ENCODE assay signal across 1 cellular context in genomic region chr11:66336234-66337102, GRCh38.
TF ChIP-seq lines count a peak whose summit lies in the region.

RIN1 (minus strand) TSS chr11:66336434; CDS start chr11:66336402, 32 bp downstream.

TF ChIP-seq in HepG2, 621 proteins besides CTCF, POLR2A, EP300 and RAD21 (continued from another document and continues in another):
- TF ChIP-seq HNF1A (IDR thresholded peaks at IDR 0.05; ENCODE audit: low read depth), result no peak
- TF ChIP-seq HNF1A (CRISPR knock-in tag; IDR thresholded peaks at IDR 0.05; ENCODE audit: borderline replicate concordance), result peak; percentile 63; the same call in 1 of the 2 replicates
- TF ChIP-seq ZNF501 (CRISPR knock-in tag; IDR thresholded peaks at IDR 0.05), result peak; percentile 94
- TF ChIP-seq ZNF788 (CRISPR knock-in tag; IDR thresholded peaks at IDR 0.05; ENCODE audit: borderline replicate concordance), result peak; percentile 86; the same call in 1 of the 2 replicates
- TF ChIP-seq ZNF354B (CRISPR knock-in tag; IDR thresholded peaks at IDR 0.05), result no peak
- TF ChIP-seq SPEN (CRISPR knock-in tag; IDR thresholded peaks at IDR 0.05; ENCODE audit: low read depth), result peak; percentile 48; the same call in 1 of the 2 replicates
- TF ChIP-seq FOXP4 (CRISPR knock-in tag; IDR thresholded peaks at IDR 0.05), result peak; percentile 60
- no peak for TF ChIP-seq NR3C1 (CRISPR knock-in tag; IDR thresholded peaks at IDR 0.05)
- peak; percentile 81 for TF ChIP-seq ZNF205 (CRISPR knock-in tag; IDR thresholded peaks at IDR 0.05)
- TF ChIP-seq ASH2L (IDR thresholded peaks at IDR 0.05; ENCODE audit: insufficient read length, low read depth, low read length), result peak; percentile 90
- peak; percentile 80; the same call in 1 of the 2 replicates for TF ChIP-seq ZNF710 (CRISPR knock-in tag; IDR thresholded peaks at IDR 0.05; ENCODE audit: borderline replicate concordance)
- 0 out of 2 replicates have a peak, but pooled peaks have one; percentile 36 for TF ChIP-seq MZF1 (CRISPR knock-in tag; IDR thresholded peaks at IDR 0.05; ENCODE audit: borderline replicate concordance)
- TF ChIP-seq ZNF18 (CRISPR knock-in tag; IDR thresholded peaks at IDR 0.05; ENCODE audit: insufficient replicate concordance), result no peak
- TF ChIP-seq JUNB (CRISPR knock-in tag; IDR thresholded peaks at IDR 0.05; ENCODE audit: borderline replicate concordance), result no peak; the same call in 1 of the 2 replicates
- TF ChIP-seq KDM5A (IDR thresholded peaks at IDR 0.05; ENCODE audit: borderline replicate concordance, low read length), result peak; percentile 51; the same call in 1 of the 2 replicates
- TF ChIP-seq ZNF839 (CRISPR knock-in tag; IDR thresholded peaks at IDR 0.05; ENCODE audit: borderline replicate concordance), result peak; percentile 80; the same call in 1 of the 2 replicates
- TF ChIP-seq KDM3A (CRISPR knock-in tag; IDR thresholded peaks at IDR 0.05; ENCODE audit: low read depth), result peak; percentile 86
- peak; percentile 64 for TF ChIP-seq FOXA3 (CRISPR knock-in tag; IDR thresholded peaks at IDR 0.05)
- TF ChIP-seq NFATC3 (CRISPR knock-in tag; IDR thresholded peaks at IDR 0.05), result 0 out of 2 replicates have a peak, but pooled peaks have one; percentile 56
- TF ChIP-seq USF2 (IDR thresholded peaks at IDR 0.05; ENCODE audit: low read depth, low read length), result 0 out of 2 replicates have a peak, but pooled peaks have one; percentile 20
- no peak for TF ChIP-seq USF2 (CRISPR knock-in tag; IDR thresholded peaks at IDR 0.05; ENCODE audit: borderline replicate concordance)
- no peak for TF ChIP-seq ETS1 (CRISPR knock-in tag; IDR thresholded peaks at IDR 0.05)
- TF ChIP-seq RCOR2 (CRISPR knock-in tag; IDR thresholded peaks at IDR 0.05), result peak; percentile 87
- TF ChIP-seq HNRNPK (IDR thresholded peaks at IDR 0.05; ENCODE audit: low read depth, low read length, poor library complexity, severe bottlenecking), result no peak
- peak; percentile 68 for TF ChIP-seq POLR2G (IDR thresholded peaks at IDR 0.05; ENCODE audit: low read depth, low read length)
- TF ChIP-seq IRF2 (CRISPR knock-in tag; IDR thresholded peaks at IDR 0.05), result peak; percentile 94
- peak; percentile 95 for TF ChIP-seq ZGPAT (CRISPR knock-in tag; IDR thresholded peaks at IDR 0.05)
- peak; percentile 84; the same call in 1 of the 2 replicates for TF ChIP-seq ZNF749 (CRISPR knock-in tag; IDR thresholded peaks at IDR 0.05; ENCODE audit: borderline replicate concordance)
- TF ChIP-seq FOXP1 (IDR thresholded peaks at IDR 0.05), result no peak
- TF ChIP-seq FOXP1 (CRISPR knock-in tag; IDR thresholded peaks at IDR 0.05), result peak; percentile 47; the same call in 1 of the 2 replicates
- no peak for TF ChIP-seq KLF9 (CRISPR knock-in tag; IDR thresholded peaks at IDR 0.05; ENCODE audit: low read depth)
- TF ChIP-seq SMARCC2 (IDR thresholded peaks at IDR 0.05), result no peak
- peak; percentile 55; the same call in 1 of the 2 replicates for TF ChIP-seq ATF3 (CRISPR knock-in tag; IDR thresholded peaks at IDR 0.05)
- peak; percentile 95 for TF ChIP-seq TBX2 (CRISPR knock-in tag; IDR thresholded peaks at IDR 0.05; ENCODE audit: borderline replicate concordance)
- TF ChIP-seq ZNF329 (CRISPR knock-in tag; IDR thresholded peaks at IDR 0.05; ENCODE audit: low read depth), result 0 out of 2 replicates have a peak, but pooled peaks have one; percentile 50
- no peak for TF ChIP-seq CC2D1A (CRISPR knock-in tag; IDR thresholded peaks at IDR 0.05)
- peak; percentile 89 for TF ChIP-seq PAXIP1 (CRISPR knock-in tag; conservative IDR thresholded peaks at IDR 0.05)
- no peak for TF ChIP-seq ZKSCAN1 (IDR thresholded peaks at IDR 0.05; ENCODE audit: low read length)
- peak; percentile 95 for TF ChIP-seq RBM39 (IDR thresholded peaks at IDR 0.05; ENCODE audit: low read depth, low read length, poor library complexity, severe bottlenecking)
- TF ChIP-seq MEF2D (CRISPR knock-in tag; IDR thresholded peaks at IDR 0.05), result peak; percentile 90
